In genomic region chr7:131188367-131189339, GRCh38 we compare ENCODE assay signal across 8 cellular contexts.
DNase-seq lines count a peak whose midpoint lies in the region; ATAC-seq and TF ChIP-seq lines count a peak whose summit lies in the region.

No MANE protein-coding gene starts in this region.

- H3K27me3 ChIP-seq in effector memory CD4-positive, alpha-beta T cell (replicated peaks; ENCODE audit: control insufficient read depth, insufficient read depth, low read length, poor library complexity, severe bottlenecking) = no peaks in the 10 kb centered on the region
- H3K27me3 ChIP-seq in spleen (replicated peaks in 1 of 7) = no peaks in the 10 kb centered on the region

- ATAC-seq in GM21381 (IDR thresholded peaks at IDR 0.05; ENCODE audit: unreplicated experiment) = peak; percentile 80

- no peaks in the 10 kb centered on the region for H3K36me3 ChIP-seq in effector memory CD4-positive, alpha-beta T cell (ENCODE audit: control insufficient read depth, insufficient read depth, low read length)
- H3K36me3 ChIP-seq in spleen = no peaks in the 10 kb centered on the region

- peaks cover 14% of the 10 kb centered on the region for H3K4me1 ChIP-seq in effector memory CD4-positive, alpha-beta T cell (ENCODE audit: control insufficient read depth, insufficient read depth, low read length, poor library complexity, severe bottlenecking)
- peaks cover 3 to 21% (median 11%) of the 10 kb centered on the region in 6 donors for H3K4me1 ChIP-seq in spleen

- H3K9me3 ChIP-seq in effector memory CD4-positive, alpha-beta T cell (ENCODE audit: control insufficient read depth, low read length) = no peaks in the 10 kb centered on the region
- H3K9me3 ChIP-seq in spleen = no peaks in the 10 kb centered on the region

- peak overlapping the region; percentile 38 for H3K4me3 Mint-ChIP-seq in activated CD4-positive, alpha-beta T cell treated with anti-CD3 and anti-CD28 coated beads, Interleukin-2, amount 10 ng/mL, durations not matched to agents 24 days and 14 days

- H3K4me3 ChIP-seq in effector memory CD4-positive, alpha-beta T cell (ENCODE audit: insufficient read depth, low read depth, low read length, poor library complexity, severe bottlenecking) = no peak overlapping the region
- H3K4me3 ChIP-seq in spleen = no peak overlapping the region

- H3K27ac Mint-ChIP-seq in activated CD4-positive, alpha-beta T cell treated with anti-CD3 and anti-CD28 coated beads, Interleukin-2, amount 10 ng/mL, durations not matched to agents 24 days and 14 days = peak overlapping the region; percentile 90

- H3K36me3 Mint-ChIP-seq in activated CD4-positive, alpha-beta T cell treated with anti-CD3 and anti-CD28 coated beads, Interleukin-2, amount 10 ng/mL, durations not matched to agents 24 days and 14 days (ENCODE audit: low read depth) = peaks cover 2% of the 10 kb centered on the region

- in situ Hi-C loops in Caki2 (cut with HindIII; ENCODE audit: low pct_unique_long_range_greater_than_20kb, low sequenced_read_pairs) = no loop called here

- peak overlapping the region; percentile 57 for H3K27ac ChIP-seq in effector memory CD4-positive, alpha-beta T cell (ENCODE audit: insufficient read depth, low read length, poor library complexity, severe bottlenecking)
- peak overlapping the region in 6 of 8 donors; percentile 7 to 71 (median 48) for H3K27ac ChIP-seq in spleen

- 46 to 67% (median 61%) methylated on average over 6 to 8 of the region's 8 CpGs for WGBS in spleen, 5 donors

- DNase-seq in Caki2 (ENCODE audit: low read depth) (peak; percentile 89), LoVo (ENCODE audit: low spot score) (peak; percentile 90), spleen (no peak), mesenteric fat pad (ENCODE audit: low spot score) (no peak), occipital lobe (lab: John Stamatoyannopoulos, UW) (no peak)
- DNase-seq in activated CD4-positive, alpha-beta T cell treated with anti-CD3 and anti-CD28 coated beads, Interleukin-2, amount 10 ng/mL, durations not matched to agents 24 days and 14 days = peak; percentile 89
- DNase-seq in effector memory CD4-positive, alpha-beta T cell = peak; percentile 40 to 50 (median 46)

- intact Hi-C loops in activated CD4-positive, alpha-beta T cell treated with anti-CD3 and anti-CD28 coated beads, Interleukin-2, amount 10 ng/mL, durations not matched to agents 24 days and 14 days (cut with micrococcal nuclease) = loop anchor here (1.0 to 5.0 kb wide), 8 partner anchors 43 to 276 kb away; partner anchors contain the start of gene MKLN1
- intact Hi-C loops in spleen (cut with DNase I; ENCODE audit: low total_unique reads) = no loop called here

- H3K27me3 Mint-ChIP-seq in activated CD4-positive, alpha-beta T cell treated with anti-CD3 and anti-CD28 coated beads, Interleukin-2, amount 10 ng/mL, durations not matched to agents 24 days and 14 days = no peaks in the 10 kb centered on the region

- no peak for TF ChIP-seq CTCF in spleen (IDR thresholded peaks at IDR 0.05 in 8 of 11, conservative IDR thresholded peaks at IDR 0.05 in 3 of 11)

- peaks cover 3% of the 10 kb centered on the region for H3K9me3 Mint-ChIP-seq in activated CD4-positive, alpha-beta T cell treated with anti-CD3 and anti-CD28 coated beads, Interleukin-2, amount 10 ng/mL, durations not matched to agents 24 days and 14 days

- no peak for TF ChIP-seq POLR2A in spleen (IDR thresholded peaks at IDR 0.05)

- H3K4me1 Mint-ChIP-seq in activated CD4-positive, alpha-beta T cell treated with anti-CD3 and anti-CD28 coated beads, Interleukin-2, amount 10 ng/mL, durations not matched to agents 24 days and 14 days = peaks cover 47% of the 10 kb centered on the region

Comparison
In these comparisons a context has a peak if more than half of its experiments do, and no peak if none do; other contexts are left out.
1. DNase-seq: peak in Caki2 (single experiment), LoVo (single experiment), activated CD4-positive, alpha-beta T cell treated with anti-CD3 and anti-CD28 coated beads, Interleukin-2, amount 10 ng/mL, durations not matched to agents 24 days and 14 days (single experiment) and effector memory CD4-positive, alpha-beta T cell (3 of 3); none in spleen (single experiment), mesenteric fat pad (single experiment) and occipital lobe (single experiment).